21 cellular contexts compared by ENCODE assay signal in genomic region chr7:783556-784490, GRCh38.
"Had no signal": no experiment of that assay in that cellular context is flagged by ENCODE, and none has a peak within 500 bp of the region (broad histone marks: within the 10 kb centered on the region; RNA-seq: fewer than 3 reads in every experiment).

No MANE protein-coding gene starts in this region.

- DNase-seq: activated B cell treated with CpG ODN at 0.5 μM for 24 hours; activated CD4-positive, alpha-beta T cell treated with anti-CD3 and anti-CD28 coated beads for 36 hours; activated CD4-positive, alpha-beta T cell treated with anti-CD3 and anti-CD28 coated beads, Interleukin-2, amount 50 U/mL, for 4 hours; activated CD8-positive, alpha-beta memory T cell treated with anti-CD3 and anti-CD28 coated beads for 24 hours; activated T-cell treated with anti-CD3 and anti-CD28 coated beads, Interleukin-2, amount 50 U/mL, for 1 hour; anterior cingulate cortex; colonic mucosa; effector CD8-positive, alpha-beta T cell; glutamatergic neuron; mesenchymal stem cell; naive thymus-derived CD8-positive, alpha-beta T cell; stimulated activated CD4-positive, alpha-beta T cell treated with anti-CD3 and anti-CD28 coated beads, Interleukin-15, amount 100 ng/mL, for 24 hours; stimulated activated CD4-positive, alpha-beta T cell treated with anti-CD3 and anti-CD28 coated beads, Interleukin-2, amount 100 ng/mL, for 24 hours; stimulated activated naive CD8-positive, alpha-beta T cell treated with anti-CD3 and anti-CD28 coated beads, Interleukin-15, Interleukin-2, amounts not matched to agents 100 U/mL and 50 U/mL, for 24 hours; T-cell; testis; transverse colon had no signal

- H3K9me3 Mint-ChIP-seq: activated B cell treated with CpG ODN at 0.5 μM for 24 hours; activated naive CD4-positive, alpha-beta T cell treated with anti-CD3 and anti-CD28 coated beads, Interleukin-2, amount 50 U/mL, for 24 hours; naive thymus-derived CD8-positive, alpha-beta T cell; T-cell had no signal

- ATAC-seq: activated CD4-positive, alpha-beta T cell treated with anti-CD3 and anti-CD28 coated beads for 36 hours; naive thymus-derived CD8-positive, alpha-beta T cell; right cardiac atrium; stimulated activated naive CD8-positive, alpha-beta T cell treated with anti-CD3 and anti-CD28 coated beads, Interleukin-15, Interleukin-2, amounts not matched to agents 100 U/mL and 50 U/mL, for 24 hours; T-cell had no signal

- H3K27ac Mint-ChIP-seq: activated B cell treated with CpG ODN at 0.5 μM for 24 hours; activated CD4-positive, alpha-beta T cell treated with anti-CD3 and anti-CD28 coated beads for 36 hours; activated naive CD4-positive, alpha-beta T cell treated with anti-CD3 and anti-CD28 coated beads, Interleukin-2, amount 50 U/mL, for 24 hours; naive thymus-derived CD8-positive, alpha-beta T cell; T-cell; T-helper 2 cell treated with Interferon-gamma antibody and Interleukin-4, amounts not matched to agents 5 μg/mL and 100 μg/mL, for 36 hours had no signal

- H3K27me3 ChIP-seq: colonic mucosa, testis, transverse colon had no signal

- H3K4me1 Mint-ChIP-seq: activated B cell treated with CpG ODN at 0.5 μM for 24 hours; activated CD4-positive, alpha-beta T cell treated with anti-CD3 and anti-CD28 coated beads for 36 hours; activated naive CD4-positive, alpha-beta T cell treated with anti-CD3 and anti-CD28 coated beads, Interleukin-2, amount 50 U/mL, for 24 hours; neural crest cell had no signal

- H3K4me3 ChIP-seq: colonic mucosa, transverse colon had no signal

- H3K9me3 ChIP-seq: colonic mucosa, testis, transverse colon had no signal

- H3K4me3 Mint-ChIP-seq: activated B cell treated with CpG ODN at 0.5 μM for 24 hours; activated CD4-positive, alpha-beta T cell treated with anti-CD3 and anti-CD28 coated beads for 36 hours; activated naive CD4-positive, alpha-beta T cell treated with anti-CD3 and anti-CD28 coated beads, Interleukin-2, amount 50 U/mL, for 24 hours; neural crest cell; T-cell; T-helper 2 cell treated with Interferon-gamma antibody and Interleukin-4, amounts not matched to agents 5 μg/mL and 100 μg/mL, for 36 hours had no signal

- H3K36me3 ChIP-seq: colonic mucosa had no signal

- H3K27me3 Mint-ChIP-seq: activated B cell treated with CpG ODN at 0.5 μM for 24 hours; activated CD4-positive, alpha-beta T cell treated with anti-CD3 and anti-CD28 coated beads for 36 hours; activated naive CD4-positive, alpha-beta T cell treated with anti-CD3 and anti-CD28 coated beads, Interleukin-2, amount 50 U/mL, for 24 hours; naive thymus-derived CD8-positive, alpha-beta T cell; T-cell had no signal

- H3K4me1 ChIP-seq: colonic mucosa, testis had no signal

- H3K27ac ChIP-seq: colonic mucosa, testis, transverse colon had no signal
